Comparison of ENCODE assay signal across 32 cellular contexts in the genomic region with DNA sequence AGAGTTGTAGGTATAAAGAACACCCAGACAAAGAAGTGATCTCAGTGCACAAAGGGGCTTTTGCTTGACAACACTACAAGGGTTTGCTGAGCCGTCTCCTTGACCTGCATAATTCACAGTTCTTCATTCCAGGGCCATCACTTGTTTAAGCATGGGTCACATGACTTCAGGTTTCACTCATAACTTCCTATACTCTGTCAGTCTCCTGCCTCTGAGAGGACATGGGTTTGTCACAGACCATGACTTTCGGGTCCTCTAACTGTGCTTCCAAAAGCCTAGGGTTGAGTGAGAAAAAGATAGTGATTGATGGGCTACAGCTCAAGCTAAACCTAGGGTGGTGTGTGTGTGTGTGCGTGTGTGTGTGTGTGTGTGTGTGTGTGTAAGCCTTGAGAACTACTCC.
"Had no signal": no experiment of that assay in that cellular context is flagged by ENCODE, and none has a peak within 500 bp of the region (broad histone marks: within the 10 kb centered on the region; RNA-seq: fewer than 3 reads in every experiment).

No MANE protein-coding gene starts in this region.

- H3K9me3 ChIP-seq: adrenal gland, pancreas, prostate gland, sigmoid colon, uterus had no signal

- FAIRE-seq: pancreas, small intestine had no signal

- H3K4me3 Mint-ChIP-seq: activated naive CD4-positive, alpha-beta T cell treated with anti-CD3 and anti-CD28 coated beads for 36 hours; activated naive CD8-positive, alpha-beta T cell treated with anti-CD3 and anti-CD28 coated beads for 36 hours; activated T-helper 1 cell treated with anti-CD3 and anti-CD28 coated beads, Interleukin-12 subunit alpha, Interleukin-12 subunit beta, Interleukin-2, Interleukin-4 antibody, amounts not matched to agents 30 ng/mL and 10 ng/mL and 1 ng/mL, durations not matched to agents 14 hours and 24 hours and 36 hours; effector memory CD8-positive, alpha-beta T cell; immature natural killer cell; naive thymus-derived CD4-positive, alpha-beta T cell; neural crest cell; stimulated activated effector memory CD8-positive, alpha-beta T cell treated with anti-CD3 and anti-CD28 coated beads, Interleukin-12 subunit alpha, Interleukin-12 subunit beta, amount 100 ng/mL, for 72 hours; stimulated activated naive CD8-positive, alpha-beta T cell treated with anti-CD3 and anti-CD28 coated beads, Interleukin-15, Interleukin-2, amounts not matched to agents 100 ng/mL and 50 ng/mL, for 24 hours; type B pancreatic cell had no signal

- H3K27me3 Mint-ChIP-seq: type B pancreatic cell had no signal

- H3K4me1 Mint-ChIP-seq: activated naive CD8-positive, alpha-beta T cell treated with anti-CD3 and anti-CD28 coated beads for 36 hours; immature natural killer cell; naive thymus-derived CD4-positive, alpha-beta T cell; neural crest cell; stimulated activated effector memory CD8-positive, alpha-beta T cell treated with anti-CD3 and anti-CD28 coated beads, Interleukin-12 subunit alpha, Interleukin-12 subunit beta, amount 100 ng/mL, for 72 hours had no signal

- ATAC-seq: activated CD4-positive, CD25-positive, alpha-beta regulatory T cell treated with anti-CD3 and anti-CD28 coated beads, Interleukin-2, amount 50 U/mL, for 24 hours; effector memory CD8-positive, alpha-beta T cell; heart left ventricle; naive thymus-derived CD4-positive, alpha-beta T cell; pancreas; stimulated activated effector memory CD8-positive, alpha-beta T cell treated with anti-CD3 and anti-CD28 coated beads, Interleukin-12 subunit alpha, Interleukin-12 subunit beta, amount 100 ng/mL, for 72 hours had no signal

- H3K9me3 Mint-ChIP-seq: activated naive CD8-positive, alpha-beta T cell treated with anti-CD3 and anti-CD28 coated beads for 36 hours had no signal

- H3K4me3 ChIP-seq: adrenal gland, heart left ventricle, pancreas, prostate gland, sigmoid colon, uterus had no signal

- H3K36me3 ChIP-seq: adrenal gland, heart left ventricle, pancreas, prostate gland, sigmoid colon, uterus, WERI-Rb-1 had no signal

- H3K36me3 Mint-ChIP-seq: activated naive CD8-positive, alpha-beta T cell treated with anti-CD3 and anti-CD28 coated beads for 36 hours; immature natural killer cell; stimulated activated effector memory CD8-positive, alpha-beta T cell treated with anti-CD3 and anti-CD28 coated beads, Interleukin-12 subunit alpha, Interleukin-12 subunit beta, amount 100 ng/mL, for 72 hours; type B pancreatic cell had no signal

- H3K27ac ChIP-seq: adrenal gland, heart left ventricle, pancreas, prostate gland, sigmoid colon, uterus, WERI-Rb-1 had no signal

- DNase-seq: activated CD4-positive, alpha-beta T cell treated with anti-CD3 and anti-CD28 coated beads for 48 hours; activated CD4-positive, alpha-beta T cell treated with anti-CD3 and anti-CD28 coated beads, Interleukin-2, amount 50 U/mL, for 48 hours; activated CD8-positive, alpha-beta memory T cell treated with anti-CD3 and anti-CD28 coated beads for 24 hours; activated effector memory CD4-positive, alpha-beta T cell treated with anti-CD3 and anti-CD28 coated beads, Interleukin-2, amount 50 U/mL, for 16 hours; activated naive CD4-positive, alpha-beta T cell treated with anti-CD3 and anti-CD28 coated beads for 36 hours; activated naive CD8-positive, alpha-beta T cell treated with anti-CD3 and anti-CD28 coated beads for 36 hours; adrenal gland; caudate nucleus; cortex of kidney; effector memory CD8-positive, alpha-beta T cell; erythroblast; heart left ventricle; hypothalamus; immature natural killer cell; midbrain; naive thymus-derived CD4-positive, alpha-beta T cell; nucleus accumbens; pancreas; retina; sigmoid colon; small intestine; stimulated activated CD4-positive, alpha-beta T cell treated with anti-CD3 and anti-CD28 coated beads, Interleukin-4, amount 100 ng/mL, for 24 hours; T1000; uterus; WERI-Rb-1 had no signal

- H3K27me3 ChIP-seq: adrenal gland, heart left ventricle, pancreas, sigmoid colon, uterus had no signal

- H3K27ac Mint-ChIP-seq: activated naive CD4-positive, alpha-beta T cell treated with anti-CD3 and anti-CD28 coated beads for 36 hours; activated naive CD8-positive, alpha-beta T cell treated with anti-CD3 and anti-CD28 coated beads for 36 hours; activated T-helper 1 cell treated with anti-CD3 and anti-CD28 coated beads, Interleukin-12 subunit alpha, Interleukin-12 subunit beta, Interleukin-2, Interleukin-4 antibody, amounts not matched to agents 30 ng/mL and 10 ng/mL and 1 ng/mL, durations not matched to agents 14 hours and 24 hours and 36 hours; effector memory CD8-positive, alpha-beta T cell; immature natural killer cell; naive thymus-derived CD4-positive, alpha-beta T cell; stimulated activated effector memory CD8-positive, alpha-beta T cell treated with anti-CD3 and anti-CD28 coated beads, Interleukin-12 subunit alpha, Interleukin-12 subunit beta, amount 100 ng/mL, for 72 hours; stimulated activated naive CD8-positive, alpha-beta T cell treated with anti-CD3 and anti-CD28 coated beads, Interleukin-15, Interleukin-2, amounts not matched to agents 100 ng/mL and 50 ng/mL, for 24 hours; type B pancreatic cell had no signal

- H3K4me1 ChIP-seq: adrenal gland, pancreas, prostate gland, uterus had no signal
